Comparison of ENCODE assay signal across 8 cellular contexts in genomic region chr5:140345919-140346347, GRCh38. TPM values are rescaled to one million over a fixed set of nuclear protein-coding genes. Genes with fewer than 3 reads are reported as not detected.
A peak's percentile ranks its signal among the peaks of the same experiment; 100 is the strongest.
DNase-seq lines count a peak whose midpoint lies in the region; ATAC-seq, FAIRE-seq and TF ChIP-seq lines count a peak whose summit lies in the region.

No MANE protein-coding gene starts in this region.

- H3K27ac ChIP-seq in liver (ENCODE audit: low read depth in 1 of 2, low read length in 2 of 2) = peak overlapping the region; percentile 61 to 77
- peak overlapping the region; percentile 74 for H3K27ac ChIP-seq in subcutaneous abdominal adipose tissue (ENCODE audit: low read depth, low read length)

- peaks cover 34% of the 10 kb centered on the region for H3K36me3 Mint-ChIP-seq in activated CD8-positive, alpha-beta memory T cell treated with anti-CD3 and anti-CD28 coated beads, Interleukin-2, amount 10 ng/mL, durations not matched to agents 7 days and 5 days

- peaks cover 12% of the 10 kb centered on the region for H3K27me3 Mint-ChIP-seq in activated CD8-positive, alpha-beta memory T cell treated with anti-CD3 and anti-CD28 coated beads, Interleukin-2, amount 10 ng/mL, durations not matched to agents 7 days and 5 days

- H3K9me3 ChIP-seq in liver (ENCODE audit: control insufficient read depth in 4 of 4, low read length in 3 of 4) = no peaks in the 10 kb centered on the region
- no peaks in the 10 kb centered on the region for H3K9me3 ChIP-seq in subcutaneous abdominal adipose tissue (ENCODE audit: control insufficient read depth in 5 of 5, low read length in 5 of 5)

- H3K4me1 Mint-ChIP-seq in activated CD8-positive, alpha-beta memory T cell treated with anti-CD3 and anti-CD28 coated beads, Interleukin-2, amount 10 ng/mL, durations not matched to agents 7 days and 5 days = peaks cover 62% of the 10 kb centered on the region

- no peak for FAIRE-seq in RCC 7860 (lab: Jason Lieb, UNC)

- WGBS in liver = 7% methylated on average over 35 of the region's 35 CpGs

- H3K36me3 ChIP-seq in liver (ENCODE audit: control insufficient read depth in 4 of 4, insufficient read depth in 3 of 4, low read depth in 1 of 4, low read length in 3 of 4) (no peaks in the 10 kb centered on the region), subcutaneous abdominal adipose tissue (ENCODE audit: control insufficient read depth in 5 of 5, insufficient read depth in 5 of 5, low read length in 5 of 5) (peaks cover 0 to 16% (median 9%) of the 10 kb centered on the region in 5 donors)

- peak; percentile 21 to 44 for TF ChIP-seq RAD21 in liver (IDR thresholded peaks at IDR 0.05)

- CTCF ChIA-PET in activated CD8-positive, alpha-beta memory T cell treated with anti-CD3 and anti-CD28 coated beads, Interleukin-2, amount 10 ng/mL, durations not matched to agents 7 days and 5 days (lab: Charles Lee) = interaction anchor here (0.7 to 17.8 kb wide), 18 partner anchors 9 to 376 kb away, joined by 3 to 657 read pairs (median 4); partner anchors contain the start of genes PFDN1 and SLC4A9

- H3K4me1 ChIP-seq in liver (ENCODE audit: control insufficient read depth in 4 of 4, insufficient read depth in 4 of 4, low read length in 3 of 4) (peaks cover 0 to 14% (median 10%) of the 10 kb centered on the region in 4 donors), subcutaneous abdominal adipose tissue (ENCODE audit: control insufficient read depth in 5 of 5, insufficient read depth in 5 of 5, low read length in 5 of 5) (peaks cover 11 to 65% (median 62%) of the 10 kb centered on the region in 5 donors)

- H3K4me3 ChIP-seq in liver (ENCODE audit: low read depth in 1 of 3, low read length in 3 of 3) (peak overlapping the region; percentile 63 to 73 (median 70)), subcutaneous abdominal adipose tissue (ENCODE audit: low read depth in 1 of 5, low read length in 5 of 5) (peak overlapping the region; percentile 70 to 87 (median 80))

- H3K27ac Mint-ChIP-seq in activated CD8-positive, alpha-beta memory T cell treated with anti-CD3 and anti-CD28 coated beads, Interleukin-2, amount 10 ng/mL, durations not matched to agents 7 days and 5 days = peak overlapping the region; percentile 68

- DNase-seq in activated CD8-positive, alpha-beta memory T cell treated with anti-CD3 and anti-CD28 coated beads, Interleukin-2, amount 10 ng/mL, durations not matched to agents 7 days and 5 days = no peak
- DNase-seq in activated CD8-positive, alpha-beta memory T cell treated with anti-CD3 and anti-CD28 coated beads for 24 hours = no peak
- DNase-seq in RCC 7860 (ENCODE audit: low spot score) (peak; percentile 29), dermis microvascular lymphatic vessel endothelial cell (ENCODE audit: low read depth in 2 of 2) (peak; percentile 50 to 83)

- H3K9ac ChIP-seq in liver (ENCODE audit: low read depth in 1 of 2, low read length in 2 of 2) (peak overlapping the region in 1 of 2 donors; percentile 57), subcutaneous abdominal adipose tissue (ENCODE audit: low read length in 5 of 5) (peak overlapping the region; percentile 52 to 84 (median 73))

- peak overlapping the region; percentile 80 for H3K4me3 Mint-ChIP-seq in activated CD8-positive, alpha-beta memory T cell treated with anti-CD3 and anti-CD28 coated beads, Interleukin-2, amount 10 ng/mL, durations not matched to agents 7 days and 5 days

- peak; percentile 11 for ATAC-seq in activated CD8-positive, alpha-beta memory T cell treated with anti-CD3 and anti-CD28 coated beads, Interleukin-2, amount 10 ng/mL, durations not matched to agents 7 days and 5 days
- ATAC-seq in HG02852 (IDR thresholded peaks at IDR 0.05; ENCODE audit: unreplicated experiment) (peak; percentile 16), HG02623 (IDR thresholded peaks at IDR 0.05; ENCODE audit: unreplicated experiment) (no peak)

- TF ChIP-seq CTCF in liver (IDR thresholded peaks at IDR 0.05; ENCODE audit: low read depth, low read length, missing input control) = no peak

- no peaks in the 10 kb centered on the region for H3K9me3 Mint-ChIP-seq in activated CD8-positive, alpha-beta memory T cell treated with anti-CD3 and anti-CD28 coated beads, Interleukin-2, amount 10 ng/mL, durations not matched to agents 7 days and 5 days (ENCODE audit: low read depth)

- H3K27me3 ChIP-seq in liver (ENCODE audit: control insufficient read depth in 4 of 4, insufficient read depth in 4 of 4, low read length in 3 of 4) = no peaks in the 10 kb centered on the region
- H3K27me3 ChIP-seq in subcutaneous abdominal adipose tissue (ENCODE audit: control insufficient read depth in 5 of 5, insufficient read depth in 4 of 5, low read length in 5 of 5) = no peaks in the 10 kb centered on the region

TF ChIP-seq in liver, 16 proteins besides CTCF, POLR2A, EP300 and RAD21:
- TF ChIP-seq SP1 (IDR thresholded peaks at IDR 0.05) = no peak
- TF ChIP-seq ATF3 (IDR thresholded peaks at IDR 0.05) = no peak
- no peak for TF ChIP-seq MAX (IDR thresholded peaks at IDR 0.05)
- TF ChIP-seq HNF4G (IDR thresholded peaks at IDR 0.05) = no peak
- no peak for TF ChIP-seq HNF4A (conservative IDR thresholded peaks at IDR 0.05)
- no peak for TF ChIP-seq ZBTB33 (IDR thresholded peaks at IDR 0.05)
- no peak for TF ChIP-seq NR2F2 (IDR thresholded peaks at IDR 0.05)
- no peak for TF ChIP-seq FOXA1 (IDR thresholded peaks at IDR 0.05)
- no peak for TF ChIP-seq EGR1 (IDR thresholded peaks at IDR 0.05; ENCODE audit: low read depth in 2 of 2)
- TF ChIP-seq JUND (IDR thresholded peaks at IDR 0.05) = no peak
- TF ChIP-seq FOXA2 (IDR thresholded peaks at IDR 0.05) = no peak
TF ChIP-seq in liver: peak in this region for 0.

RNA-seq across cellular contexts. Expression of gene HBEGF, which starts 0.5 kb away (rescaled TPM):
- 10 to 100 TPM; 10.7 to 13.5 TPM for total RNA-seq in activated CD8-positive, alpha-beta memory T cell treated with anti-CD3 and anti-CD28 coated beads, Interleukin-2, amount 10 ng/mL, durations not matched to agents 7 days and 5 days
- 12.1 and 15.5 TPM in 2 replicates for total RNA-seq in dermis microvascular lymphatic vessel endothelial cell
- total RNA-seq in liver = 1 to 10 TPM in 1 of 2 donors, under 1 TPM in 1; 0.65 to 1.0 TPM
- polyA plus RNA-seq in liver = under 1 TPM; 0.60 to 0.90 TPM

RNA-seq across cellular contexts. Expression of gene SLC4A9, which starts 14.1 kb away (rescaled TPM):
- total RNA-seq in activated CD8-positive, alpha-beta memory T cell treated with anti-CD3 and anti-CD28 coated beads, Interleukin-2, amount 10 ng/mL, durations not matched to agents 7 days and 5 days = under 1 TPM; 0.07 to 0.35 TPM
- not detected in 2 replicates for total RNA-seq in dermis microvascular lymphatic vessel endothelial cell
- total RNA-seq in liver = not detected
- polyA plus RNA-seq in liver = not detected

RNA-seq across cellular contexts. Expression of gene PFDN1, which starts 43.0 kb away (rescaled TPM):
- total RNA-seq in activated CD8-positive, alpha-beta memory T cell treated with anti-CD3 and anti-CD28 coated beads, Interleukin-2, amount 10 ng/mL, durations not matched to agents 7 days and 5 days = 10 to 100 TPM; 48.9 to 57.5 TPM
- total RNA-seq in dermis microvascular lymphatic vessel endothelial cell (63.2 and 65.4 TPM in 2 replicates), liver (10 to 100 TPM; 14.0 to 21.8 TPM)
- polyA plus RNA-seq in liver = 10 to 100 TPM; 19.6 to 30.8 TPM

RNA-seq across cellular contexts. Expression of gene ANKHD1, which starts 55.7 kb away (rescaled TPM):
- total RNA-seq in activated CD8-positive, alpha-beta memory T cell treated with anti-CD3 and anti-CD28 coated beads, Interleukin-2, amount 10 ng/mL, durations not matched to agents 7 days and 5 days = 100 to 1,000 TPM; 111 to 124 TPM
- total RNA-seq in dermis microvascular lymphatic vessel endothelial cell (44.7 and 59.3 TPM in 2 replicates), liver (100 to 1,000 TPM in 1 of 2 donors, 10 to 100 TPM in 1; 83.5 to 116 TPM)
- polyA plus RNA-seq in liver = 10 to 100 TPM; 33.2 to 36.7 TPM

Comparison
In these comparisons a context has a peak if more than half of its experiments do, and no peak if none do; other contexts are left out.
1. DNase-seq: peak in RCC 7860 (single experiment) and dermis microvascular lymphatic vessel endothelial cell (2 of 2); none in activated CD8-positive, alpha-beta memory T cell treated with anti-CD3 and anti-CD28 coated beads, Interleukin-2, amount 10 ng/mL, durations not matched to agents 7 days and 5 days (single experiment) and activated CD8-positive, alpha-beta memory T cell treated with anti-CD3 and anti-CD28 coated beads for 24 hours (single experiment).